Comparison of ENCODE assay signal across 22 cellular contexts in the genomic region with DNA sequence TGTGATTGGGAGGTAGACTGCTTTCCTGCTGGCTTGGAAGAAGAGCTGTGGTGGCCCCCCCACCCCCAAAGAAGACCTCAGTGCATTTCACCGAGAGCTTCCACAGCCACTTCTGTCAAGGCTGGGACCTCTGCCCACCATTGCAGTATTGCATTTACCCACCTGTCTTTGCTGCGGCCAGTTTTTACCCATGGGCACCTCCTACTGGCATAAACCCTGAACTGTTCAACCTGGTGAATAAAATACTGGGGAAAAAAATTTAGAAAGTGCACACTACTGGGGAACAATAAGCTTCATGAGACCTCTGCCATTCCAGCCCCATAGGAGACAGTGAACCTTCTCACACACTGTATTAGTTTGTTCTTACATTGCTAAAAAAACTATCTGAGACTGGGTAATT. TPM values are rescaled to one million over a fixed set of nuclear protein-coding genes. Genes with fewer than 3 reads are reported as not detected.
DNase-seq lines count a peak whose midpoint lies in the region; ATAC-seq and TF ChIP-seq lines count a peak whose summit lies in the region.
"Had no signal": no experiment of that assay in that cellular context is flagged by ENCODE, and none has a peak within 500 bp of the region (broad histone marks: within the 10 kb centered on the region; RNA-seq: fewer than 3 reads in every experiment).

No MANE protein-coding gene starts in this region.

- no peak overlapping the region for H2AFZ ChIP-seq in OCI-LY1 (ENCODE audit: low read length)

- no peaks in the 10 kb centered on the region for H3K9me2 ChIP-seq in OCI-LY1 (ENCODE audit: low read depth, low read length)

- no peak overlapping the region for H3K4me3 ChIP-seq in OCI-LY1 (ENCODE audit: low read depth, low read length, poor library complexity, severe bottlenecking)
- no peak overlapping the region for H3K4me3 ChIP-seq in cardiac fibroblast (replicated peaks in 1 of 2; ENCODE audit: low read depth in 2 of 2, low read length in 2 of 2)
- peak overlapping the region in 1 of 2 experiments; percentile 12 for H3K4me3 ChIP-seq in neutrophil (ENCODE audit: low read depth in 1 of 2, low read length in 1 of 2)

- no peaks in the 10 kb centered on the region for H3K27me3 Mint-ChIP-seq in effector memory CD8-positive, alpha-beta T cell
- no peaks in the 10 kb centered on the region for H3K27me3 Mint-ChIP-seq in progenitor cell of endocrine pancreas
- H3K27me3 Mint-ChIP-seq: CD4-positive, alpha-beta T cell had no signal

- H3K36me3 Mint-ChIP-seq in effector memory CD8-positive, alpha-beta T cell (ENCODE audit: insufficient read depth) = no peaks in the 10 kb centered on the region
- peaks cover 40% of the 10 kb centered on the region for H3K36me3 Mint-ChIP-seq in progenitor cell of endocrine pancreas (ENCODE audit: insufficient read depth)

- no peaks in the 10 kb centered on the region for H3K79me2 ChIP-seq in OCI-LY1 (ENCODE audit: insufficient read depth, low read length)

- H3K4me2 ChIP-seq in OCI-LY1 (ENCODE audit: low read length) = no peak overlapping the region

- H3K4me1 ChIP-seq in OCI-LY1 (ENCODE audit: insufficient read depth, low read length, severe bottlenecking) (no peaks in the 10 kb centered on the region), neutrophil (ENCODE audit: control insufficient read depth in 1 of 2, insufficient read depth in 1 of 2, low read depth in 1 of 2, low read length in 1 of 2) (peaks cover 58 to 59% of the 10 kb centered on the region in 2 experiments)
- H3K4me1 ChIP-seq: Caco-2 had no signal

- H3K27me3 ChIP-seq in OCI-LY1 (ENCODE audit: insufficient read depth, low read length) (no peaks in the 10 kb centered on the region), neutrophil (no peaks in the 10 kb centered on the region)

- no peak overlapping the region for H3K27ac Mint-ChIP-seq in effector memory CD8-positive, alpha-beta T cell
- H3K27ac Mint-ChIP-seq in progenitor cell of endocrine pancreas = no peak overlapping the region
- H3K27ac Mint-ChIP-seq: CD4-positive, alpha-beta T cell had no signal

- TF ChIP-seq CTCF in GM12872 (IDR thresholded peaks at IDR 0.05; ENCODE audit: insufficient read depth, low read depth, low read length) (0 out of 3 replicates have a peak, but pooled peaks have one; percentile 7), OCI-LY1 (IDR thresholded peaks at IDR 0.05; ENCODE audit: low read length) (peak; percentile 17; the same call in 1 of the 2 replicates), cardiac fibroblast (IDR thresholded peaks at IDR 0.05; ENCODE audit: low read depth, low read length) (peak; percentile 10), neutrophil (IDR thresholded peaks at IDR 0.05) (no peak), progenitor cell of endocrine pancreas (IDR thresholded peaks at IDR 0.05; ENCODE audit: unreplicated experiment) (no peak)

- H3K27ac ChIP-seq in OCI-LY1 (ENCODE audit: low read depth, low read length, poor library complexity, severe bottlenecking) (no peak overlapping the region), neutrophil (peak overlapping the region; percentile 84)

- H3K4me1 Mint-ChIP-seq in effector memory CD8-positive, alpha-beta T cell (ENCODE audit: low read depth in 2 of 2) = peaks cover 11 to 19% of the 10 kb centered on the region in 2 donors
- no peaks in the 10 kb centered on the region for H3K4me1 Mint-ChIP-seq in progenitor cell of endocrine pancreas (ENCODE audit: low read depth)

- H3K9me3 Mint-ChIP-seq in effector memory CD8-positive, alpha-beta T cell = peaks cover 1 to 7% of the 10 kb centered on the region in 2 donors
- H3K9me3 Mint-ChIP-seq in progenitor cell of endocrine pancreas (ENCODE audit: low read depth) = peaks cover 49% of the 10 kb centered on the region

- H3K36me3 ChIP-seq in OCI-LY1 (ENCODE audit: insufficient read depth, low read length) (no peaks in the 10 kb centered on the region), neutrophil (no peaks in the 10 kb centered on the region)

- no peaks in the 10 kb centered on the region for H3F3A ChIP-seq in OCI-LY1 (ENCODE audit: insufficient read depth, low read length)

- H3K9me3 ChIP-seq in OCI-LY1 (ENCODE audit: low read length) (peaks cover 3% of the 10 kb centered on the region; the same call in 1 of the 2 replicates), neutrophil (no peaks in the 10 kb centered on the region)

- H4K20me1 ChIP-seq in OCI-LY1 (ENCODE audit: insufficient read depth, low read length) = no peaks in the 10 kb centered on the region

- DNase-seq in cardiac fibroblast (ENCODE audit: low read depth in 2 of 2) = no peak
- DNase-seq in effector memory CD8-positive, alpha-beta T cell = no peak
- DNase-seq in progenitor cell of endocrine pancreas (ENCODE audit: low spot score, unreplicated experiment) = no peak
- DNase-seq: AML-193; Caco-2; CD4-positive, alpha-beta T cell; DMS153; GF-D8; H7; KBM-7; NCI-H187; NCI-H2107; NCI-H524; NCI-H82; SW 1271; T-helper 2 cell had no signal

- no peak overlapping the region for H3K9ac ChIP-seq in OCI-LY1 (ENCODE audit: low read length)

- ATAC-seq in effector memory CD8-positive, alpha-beta T cell (replicated peaks) = no peak
- no peak for ATAC-seq in GM21737 (IDR thresholded peaks at IDR 0.05; ENCODE audit: unreplicated experiment)
- ATAC-seq: HepG2, Panc1 had no signal

- H3K4me3 Mint-ChIP-seq in effector memory CD8-positive, alpha-beta T cell = no peak overlapping the region
- H3K4me3 Mint-ChIP-seq in progenitor cell of endocrine pancreas (ENCODE audit: low read depth) = no peak overlapping the region
- H3K4me3 Mint-ChIP-seq: CD4-positive, alpha-beta T cell had no signal

RNA-seq across cellular contexts. Expression of a gene that starts 40.3 kb away (rescaled TPM):
- total RNA-seq in progenitor cell of endocrine pancreas = 31.7 and 32.6 TPM in 2 replicates

RNA-seq across cellular contexts. Expression of a gene that starts 40.5 kb away (rescaled TPM):
- total RNA-seq in progenitor cell of endocrine pancreas = 2.5 and 3.3 TPM in 2 replicates

Comparison
In these comparisons a context has a peak if more than half of its experiments do, and no peak if none do; other contexts are left out.
1. CTCF ChIP-seq: peak in GM12872 (single experiment), OCI-LY1 (single experiment) and cardiac fibroblast (single experiment); none in neutrophil (single experiment) and progenitor cell of endocrine pancreas (single experiment).